Comparison of ENCODE assay signal across 8 cellular contexts in genomic region chr11:77619576-77620198, GRCh38. TPM values are rescaled to one million over a fixed set of nuclear protein-coding genes. Genes with fewer than 3 reads are reported as not detected.
DNase-seq lines count a peak whose midpoint lies in the region; ATAC-seq and TF ChIP-seq lines count a peak whose summit lies in the region.

No MANE protein-coding gene starts in this region.

- TF ChIP-seq CTCF in GM12864 (IDR thresholded peaks at IDR 0.05; ENCODE audit: low read depth, low read length, missing control alignments) (peak; percentile 56), body of pancreas (IDR thresholded peaks at IDR 0.05) (peak; percentile 50 to 74 (median 67))

- H3K4me3 ChIP-seq in GM12864 (ENCODE audit: low read depth, low read length) (no peak overlapping the region), body of pancreas (no peak overlapping the region)

- H3K9me3 ChIP-seq in body of pancreas: no peaks in the 10 kb centered on the region

- intact Hi-C loops in body of pancreas (cut with DNase I): no loop called here

- ATAC-seq in body of pancreas (peak; percentile 42), left lobe of liver (peak; percentile 80), HG02840 (IDR thresholded peaks at IDR 0.05; ENCODE audit: low FRiP score, unreplicated experiment) (no peak), HG03108 (IDR thresholded peaks at IDR 0.05; ENCODE audit: unreplicated experiment) (no peak)

- peaks cover 0 to 33% of the 10 kb centered on the region in 2 donors for H3K36me3 ChIP-seq in body of pancreas (replicated peaks in 1 of 2; ENCODE audit: insufficient read depth in 1 of 2, low read depth in 2 of 2)

- TF ChIP-seq POLR2A in body of pancreas (IDR thresholded peaks at IDR 0.05): no peak

- H3K27me3 ChIP-seq in body of pancreas: no peaks in the 10 kb centered on the region

- WGBS in body of pancreas, 2 donors: 75 to 85% methylated on average over 3 of the region's 3 CpGs

- DNase-seq in AG08395 (ENCODE audit: low spot score) (peak; percentile 5), GM12864 (ENCODE audit: low read depth) (no peak), NCI-H2171 treated with DMSO at 0.1 percent for 48 hours (lab: John Stamatoyannopoulos, UW) (peak; percentile 74), body of pancreas (peak in 1 of 4 donors; percentile 42), left lobe of liver (ENCODE audit: low spot score) (no peak)
- no peak for DNase-seq in activated effector memory CD4-positive, alpha-beta T cell treated with anti-CD3 and anti-CD28 coated beads, Interleukin-2, amount 50 U/mL, for 16 hours

- H3K4me1 ChIP-seq in body of pancreas: no peaks in the 10 kb centered on the region

- H3K27ac ChIP-seq in body of pancreas: no peak overlapping the region

RNA-seq across cellular contexts. Expression of gene CLNS1A, which starts 17.9 kb away (rescaled TPM):
- total RNA-seq in body of pancreas (10 to 100 TPM; 44.1 to 81.7 TPM), left lobe of liver (41.3 TPM)

RNA-seq across cellular contexts. Expression of gene AQP11, which starts 29.9 kb away (rescaled TPM):
- total RNA-seq in body of pancreas: 1 to 10 TPM; 1.6 TPM
- 13.1 TPM for total RNA-seq in left lobe of liver

Comparison
In these comparisons a context has a peak if more than half of its experiments do, and no peak if none do; other contexts are left out.
1. DNase-seq: peak in AG08395 (single experiment) and NCI-H2171 treated with DMSO at 0.1 percent for 48 hours (single experiment); none in GM12864 (single experiment), left lobe of liver (single experiment) and activated effector memory CD4-positive, alpha-beta T cell treated with anti-CD3 and anti-CD28 coated beads, Interleukin-2, amount 50 U/mL, for 16 hours (single experiment).
2. ATAC-seq: peak in body of pancreas (single experiment) and left lobe of liver (single experiment); none in HG02840 (single experiment) and HG03108 (single experiment).